Comparison of ENCODE assay signal across 14 cellular contexts in the genomic region with DNA sequence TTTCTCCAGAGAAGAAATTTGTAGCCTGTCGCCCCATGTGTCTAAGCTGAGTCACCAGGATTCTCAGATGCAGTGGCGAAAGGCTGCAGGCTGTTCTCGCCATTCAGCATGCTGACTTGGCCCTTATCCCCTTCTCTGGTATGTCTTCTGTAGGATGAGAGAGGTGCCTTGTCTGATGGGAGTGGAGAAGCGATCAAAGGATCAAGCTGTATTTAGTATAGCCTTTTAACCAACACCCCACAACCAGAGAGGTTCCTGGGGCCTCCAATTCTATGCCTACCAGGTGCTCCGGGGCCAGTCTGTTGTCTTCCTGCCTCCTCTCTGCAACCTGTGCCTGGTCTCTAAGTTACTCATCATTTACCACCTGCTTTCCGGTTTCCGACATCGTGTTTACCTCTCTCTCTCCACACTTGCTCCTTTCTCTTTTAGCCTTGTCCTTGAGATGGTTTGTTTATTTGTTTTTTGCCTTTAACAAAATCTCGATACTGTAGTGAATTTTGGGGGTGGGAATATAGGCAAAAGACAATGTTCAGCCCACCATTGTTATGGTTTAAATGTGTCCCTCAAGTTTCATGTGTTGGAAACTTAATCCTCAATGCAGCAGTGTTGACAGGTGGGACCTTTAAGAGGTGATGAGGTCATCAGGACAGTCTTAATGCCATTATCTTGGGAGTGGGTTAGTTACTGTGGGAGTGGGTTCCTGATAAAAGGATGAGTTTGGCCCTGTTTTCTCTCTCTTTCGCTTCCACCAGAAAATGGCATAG. TPM values are rescaled to one million over a fixed set of nuclear protein-coding genes. Genes with fewer than 3 reads are reported as not detected.
DNase-seq lines count a peak whose midpoint lies in the region; ATAC-seq lines count a peak whose summit lies in the region.
"Had no signal": no experiment of that assay in that cellular context is flagged by ENCODE, and none has a peak within 500 bp of the region (broad histone marks: within the 10 kb centered on the region; RNA-seq: fewer than 3 reads in every experiment).

No MANE protein-coding gene starts in this region.

- no peak overlapping the region for H2AK5ac ChIP-seq in trophoblast cell (ENCODE audit: low read length)

- H3K4ac ChIP-seq in trophoblast cell (ENCODE audit: low read depth, low read length) = no peak overlapping the region

- no peak overlapping the region for H3K27ac Mint-ChIP-seq in activated naive CD8-positive, alpha-beta T cell treated with anti-CD3 and anti-CD28 coated beads for 36 hours

- H2BK12ac ChIP-seq in trophoblast cell (ENCODE audit: low read length) = no peak overlapping the region

- no peak overlapping the region for H2BK5ac ChIP-seq in trophoblast cell (ENCODE audit: low read depth, low read length, poor library complexity)

- no peak overlapping the region for H3K14ac ChIP-seq in trophoblast cell (ENCODE audit: low read length)

- H3K79me2 ChIP-seq in trophoblast cell (ENCODE audit: control insufficient read depth, insufficient read depth, low read length, poor library complexity) = no peaks in the 10 kb centered on the region

- no peak overlapping the region for H2BK120ac ChIP-seq in trophoblast cell (ENCODE audit: insufficient read depth, low read length, poor library complexity)

- no peak overlapping the region for H4K12ac ChIP-seq in trophoblast cell (ENCODE audit: low read depth, low read length)

- H4K8ac ChIP-seq in trophoblast cell (ENCODE audit: low read depth, low read length) = no peak overlapping the region

- H3K4me3 Mint-ChIP-seq in activated naive CD8-positive, alpha-beta T cell treated with anti-CD3 and anti-CD28 coated beads for 36 hours = no peak overlapping the region

- no CpG with 5 or more reads among the region's 10 CpGs for WGBS in trophoblast cell (ENCODE audit: extremely low coverage, insufficient coverage, insufficient read length)

- no peak overlapping the region for H4K91ac ChIP-seq in trophoblast cell (ENCODE audit: low read depth, low read length)

- no peaks in the 10 kb centered on the region for H3K27me3 ChIP-seq in trophoblast cell (ENCODE audit: insufficient read depth, low read length)
- H3K27me3 ChIP-seq: cardiac muscle cell, suprapubic skin had no signal

- DNase-seq in DMS53 treated with DMSO at 0.1 percent for 48 hours (lab: John Stamatoyannopoulos, UW; ENCODE audit: unreplicated experiment) (peak; percentile 76), NCI-H510A treated with DMSO at 0.1 percent for 48 hours (lab: John Stamatoyannopoulos, UW) (peak; percentile 45), epithelial cell of prostate (ENCODE audit: low read depth, low spot score) (no peak), trophoblast cell (peak; percentile 34 to 67), NCI-H2227 treated with DMSO at 0.1 percent for 48 hours (lab: John Stamatoyannopoulos, UW) (no peak), 8988T (no peak)
- no peak for DNase-seq in activated naive CD8-positive, alpha-beta T cell treated with anti-CD3 and anti-CD28 coated beads for 36 hours
- DNase-seq: activated CD8-positive, alpha-beta memory T cell treated with anti-CD3 and anti-CD28 coated beads, Interleukin-2, amount 50 U/mL, for 48 hours; Caco-2; hypothalamus; stimulated activated CD4-positive, alpha-beta T cell treated with anti-CD3 and anti-CD28 coated beads, Interleukin-2, amount 100 ng/mL, for 48 hours had no signal

- H3K4me1 Mint-ChIP-seq in activated naive CD8-positive, alpha-beta T cell treated with anti-CD3 and anti-CD28 coated beads for 36 hours = no peaks in the 10 kb centered on the region

- peak overlapping the region; percentile 38 for H3K9ac ChIP-seq in trophoblast cell (ENCODE audit: low read length)

- no peak overlapping the region for H3K23ac ChIP-seq in trophoblast cell (ENCODE audit: low read length)

- H3K9me3 ChIP-seq in trophoblast cell (ENCODE audit: insufficient read depth, low read depth, low read length) = no peaks in the 10 kb centered on the region
- H3K9me3 ChIP-seq: Caco-2, suprapubic skin had no signal

- no peaks in the 10 kb centered on the region for H3K27me3 Mint-ChIP-seq in activated naive CD8-positive, alpha-beta T cell treated with anti-CD3 and anti-CD28 coated beads for 36 hours

- no peaks in the 10 kb centered on the region for H3K36me3 Mint-ChIP-seq in activated naive CD8-positive, alpha-beta T cell treated with anti-CD3 and anti-CD28 coated beads for 36 hours

- H3K18ac ChIP-seq in trophoblast cell (ENCODE audit: low read length) = no peak overlapping the region

- no peak overlapping the region for H3K4me2 ChIP-seq in trophoblast cell (ENCODE audit: low read length)

- H2AFZ ChIP-seq in trophoblast cell (ENCODE audit: insufficient read depth, low read length, poor library complexity) = no peak overlapping the region

- H3K9me3 Mint-ChIP-seq in activated naive CD8-positive, alpha-beta T cell treated with anti-CD3 and anti-CD28 coated beads for 36 hours = no peaks in the 10 kb centered on the region

- H3K36me3 ChIP-seq in trophoblast cell (ENCODE audit: control insufficient read depth in 1 of 2, insufficient read depth in 2 of 2, low read length in 2 of 2) = no peaks in the 10 kb centered on the region
- H3K36me3 ChIP-seq: cardiac muscle cell, suprapubic skin had no signal

- H3K27ac ChIP-seq in epithelial cell of prostate (peak overlapping the region; percentile 57), trophoblast cell (ENCODE audit: low read depth, low read length) (no peak overlapping the region)
- H3K27ac ChIP-seq: cardiac muscle cell, suprapubic skin had no signal

- H3K79me1 ChIP-seq in trophoblast cell (ENCODE audit: low read length) = peaks cover 3% of the 10 kb centered on the region

- H3K4me3 ChIP-seq in trophoblast cell (ENCODE audit: low read depth, low read length) = no peak overlapping the region
- H3K4me3 ChIP-seq: cardiac muscle cell, suprapubic skin had no signal

- no peak for ATAC-seq in HG03457 (IDR thresholded peaks at IDR 0.05; ENCODE audit: unreplicated experiment)

- peaks cover 3 to 10% of the 10 kb centered on the region in 2 experiments for H3K4me1 ChIP-seq in trophoblast cell (ENCODE audit: control insufficient read depth in 1 of 2, insufficient read depth in 2 of 2, low read length in 2 of 2)

RNA-seq across cellular contexts. Expression of gene MFSD1, which starts 31.4 kb away (rescaled TPM):
- polyA plus RNA-seq in trophoblast cell (2013) = 14.3 and 15.6 TPM in 2 replicates
- 10 to 100 TPM; 17.0 to 18.5 TPM for total RNA-seq in activated naive CD8-positive, alpha-beta T cell treated with anti-CD3 and anti-CD28 coated beads for 36 hours

RNA-seq across cellular contexts. Expression of gene RARRES1, which starts 38.2 kb away (rescaled TPM):
- 1.5 and 1.6 TPM in 2 replicates for polyA plus RNA-seq in trophoblast cell (2013)
- total RNA-seq in activated naive CD8-positive, alpha-beta T cell treated with anti-CD3 and anti-CD28 coated beads for 36 hours = not detected

Comparison
In these comparisons a context has a peak if more than half of its experiments do, and no peak if none do; other contexts are left out.
1. DNase-seq: peak in DMS53 treated with DMSO at 0.1 percent for 48 hours (single experiment), NCI-H510A treated with DMSO at 0.1 percent for 48 hours (single experiment) and trophoblast cell (2 of 2); none in epithelial cell of prostate (single experiment), NCI-H2227 treated with DMSO at 0.1 percent for 48 hours (single experiment), 8988T (single experiment) and activated naive CD8-positive, alpha-beta T cell treated with anti-CD3 and anti-CD28 coated beads for 36 hours (single experiment).